ENCODE assay signal across 1 cellular context in genomic region chr10:132498562-132499366, GRCh38.
TF ChIP-seq lines count a peak whose summit lies in the region.

No MANE protein-coding gene starts in this region.

TF ChIP-seq in WTC11, 78 proteins besides CTCF, POLR2A, EP300 and RAD21 (continued from another document):
- TF ChIP-seq, protein P1, sequence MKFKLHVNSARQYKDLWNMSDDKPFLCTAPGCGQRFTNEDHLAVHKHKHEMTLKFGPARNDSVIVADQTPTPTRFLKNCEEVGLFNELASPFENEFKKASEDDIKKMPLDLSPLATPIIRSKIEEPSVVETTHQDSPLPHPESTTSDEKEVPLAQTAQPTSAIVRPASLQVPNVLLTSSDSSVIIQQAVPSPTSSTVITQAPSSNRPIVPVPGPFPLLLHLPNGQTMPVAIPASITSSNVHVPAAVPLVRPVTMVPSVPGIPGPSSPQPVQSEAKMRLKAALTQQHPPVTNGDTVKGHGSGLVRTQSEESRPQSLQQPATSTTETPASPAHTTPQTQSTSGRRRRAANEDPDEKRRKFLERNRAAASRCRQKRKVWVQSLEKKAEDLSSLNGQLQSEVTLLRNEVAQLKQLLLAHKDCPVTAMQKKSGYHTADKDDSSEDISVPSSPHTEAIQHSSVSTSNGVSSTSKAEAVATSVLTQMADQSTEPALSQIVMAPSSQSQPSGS (CRISPR knock-in tag; IDR thresholded peaks at IDR 0.05; ENCODE audit: borderline replicate concordance, low read depth), result no peak
- no peak for TF ChIP-seq E2F4 (CRISPR knock-in tag; IDR thresholded peaks at IDR 0.05; ENCODE audit: borderline replicate concordance, low read depth)
- no peak for TF ChIP-seq ZNF416 (CRISPR knock-in tag; IDR thresholded peaks at IDR 0.05)
- TF ChIP-seq, protein P2, sequence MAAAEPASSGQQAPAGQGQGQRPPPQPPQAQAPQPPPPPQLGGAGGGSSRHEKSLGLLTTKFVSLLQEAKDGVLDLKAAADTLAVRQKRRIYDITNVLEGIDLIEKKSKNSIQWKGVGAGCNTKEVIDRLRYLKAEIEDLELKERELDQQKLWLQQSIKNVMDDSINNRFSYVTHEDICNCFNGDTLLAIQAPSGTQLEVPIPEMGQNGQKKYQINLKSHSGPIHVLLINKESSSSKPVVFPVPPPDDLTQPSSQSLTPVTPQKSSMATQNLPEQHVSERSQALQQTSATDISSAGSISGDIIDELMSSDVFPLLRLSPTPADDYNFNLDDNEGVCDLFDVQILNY (CRISPR knock-in tag; IDR thresholded peaks at IDR 0.05), result no peak
- TF ChIP-seq GRHL2 (CRISPR knock-in tag; IDR thresholded peaks at IDR 0.05; ENCODE audit: insufficient replicate concordance, severe bottlenecking), result no peak
- no peak for TF ChIP-seq HMGXB4 (CRISPR knock-in tag; IDR thresholded peaks at IDR 0.05)
- TF ChIP-seq ZNF396 (CRISPR knock-in tag; IDR thresholded peaks at IDR 0.05; ENCODE audit: borderline replicate concordance), result no peak
- no peak for TF ChIP-seq ZMAT4 (CRISPR knock-in tag; IDR thresholded peaks at IDR 0.05)
